Comparison of ENCODE assay signal across 28 cellular contexts in the genomic region with DNA sequence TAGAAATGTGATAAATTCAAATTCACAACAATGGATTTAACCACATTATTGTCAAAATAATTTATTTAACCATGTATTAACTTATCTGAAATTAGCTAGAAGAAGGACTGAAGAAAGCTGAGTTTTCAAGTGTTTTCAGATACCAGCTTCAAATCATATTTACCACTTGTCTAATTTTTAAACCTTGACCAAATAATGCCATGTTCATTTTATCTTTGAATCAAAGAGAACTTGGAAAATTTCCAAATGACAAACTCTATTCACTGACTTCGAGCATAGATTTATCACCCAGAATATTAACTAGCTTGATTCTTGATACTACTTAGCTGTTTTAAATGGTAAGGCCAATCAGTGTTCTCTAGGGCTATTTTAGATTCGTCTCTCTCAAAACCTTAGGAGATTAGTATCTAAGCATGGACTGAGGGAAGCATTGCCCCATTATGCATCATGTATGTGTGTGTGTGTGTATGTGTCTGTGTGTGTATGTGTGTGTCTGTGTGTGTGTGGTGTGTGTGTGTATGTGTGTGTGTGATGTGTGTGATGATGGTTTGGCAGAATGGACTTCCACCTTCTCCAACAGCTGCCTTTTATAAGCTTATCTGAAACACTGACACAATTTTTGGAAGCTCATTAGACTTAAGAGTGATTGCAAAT.
"Had no signal": no experiment of that assay in that cellular context is flagged by ENCODE, and none has a peak within 500 bp of the region (broad histone marks: within the 10 kb centered on the region; RNA-seq: fewer than 3 reads in every experiment).

No MANE protein-coding gene starts in this region.

- H3K36me3 Mint-ChIP-seq: mesothelial cell of epicardium; naive B cell; natural killer cell treated with Interleukin-12 subunit alpha and Interleukin-12 subunit beta and Interleukin-15 and Interleukin-18, amount 100 ng/mL, for 72 hours had no signal

- H3K27ac ChIP-seq: coronary artery, esophagus muscularis mucosa, foreskin keratinocyte, gastroesophageal sphincter, heart left ventricle, hepatocyte, parathyroid adenoma, suprapubic skin, transverse colon, upper lobe of right lung, vagina had no signal

- DNase-seq: dermis blood vessel endothelial cell; effector memory CD4-positive, alpha-beta T cell; foreskin keratinocyte; heart left ventricle; kidney glomerular epithelial cell; mesenchymal stem cell; mucosa of descending colon; naive B cell; stimulated activated CD4-positive, alpha-beta T cell treated with anti-CD3 and anti-CD28 coated beads, Interleukin-12 subunit alpha, Interleukin-12 subunit beta, amount 100 ng/mL, for 4 hours; stimulated activated CD4-positive, alpha-beta T cell treated with anti-CD3 and anti-CD28 coated beads, Interleukin-1b, Interleukin-23, amount 100 ng/mL, for 48 hours; stimulated activated CD4-positive, alpha-beta T cell treated with anti-CD3 and anti-CD28 coated beads, Interleukin-4, amount 100 ng/mL, for 1 hour; stimulated activated CD8-positive, alpha-beta memory T cell treated with anti-CD3 and anti-CD28 coated beads, Interleukin-4, amount 100 ng/mL, for 48 hours; stimulated activated naive CD4-positive, alpha-beta T cell; stimulated activated naive CD8-positive, alpha-beta T cell treated with anti-CD3 and anti-CD28 coated beads, Interleukin-15, amount 100 ng/mL, for 72 hours; transverse colon; upper lobe of right lung had no signal

- ATAC-seq: foreskin keratinocyte; gastroesophageal sphincter; heart left ventricle; mucosa of descending colon; natural killer cell treated with Interleukin-12 subunit alpha and Interleukin-12 subunit beta and Interleukin-15 and Interleukin-18, amount 100 ng/mL, for 72 hours; sciatic nerve; stimulated activated naive CD8-positive, alpha-beta T cell treated with anti-CD3 and anti-CD28 coated beads, Interleukin-15, amount 100 ng/mL, for 72 hours; upper lobe of right lung had no signal

- H3K4me3 Mint-ChIP-seq: mesothelial cell of epicardium; naive B cell; natural killer cell treated with Interleukin-12 subunit alpha and Interleukin-12 subunit beta and Interleukin-15 and Interleukin-18, amount 100 ng/mL, for 72 hours; neural crest cell; stimulated activated naive CD8-positive, alpha-beta T cell treated with anti-CD3 and anti-CD28 coated beads, Interleukin-15, amount 100 ng/mL, for 72 hours had no signal

- H3K27me3 Mint-ChIP-seq: naive B cell; natural killer cell treated with Interleukin-12 subunit alpha and Interleukin-12 subunit beta and Interleukin-15 and Interleukin-18, amount 100 ng/mL, for 72 hours; progenitor cell of endocrine pancreas; stimulated activated naive CD8-positive, alpha-beta T cell treated with anti-CD3 and anti-CD28 coated beads, Interleukin-15, amount 100 ng/mL, for 72 hours had no signal

- H3K27ac Mint-ChIP-seq: mesothelial cell of epicardium; naive B cell; natural killer cell treated with Interleukin-12 subunit alpha and Interleukin-12 subunit beta and Interleukin-15 and Interleukin-18, amount 100 ng/mL, for 72 hours; progenitor cell of endocrine pancreas; stimulated activated naive CD8-positive, alpha-beta T cell treated with anti-CD3 and anti-CD28 coated beads, Interleukin-15, amount 100 ng/mL, for 72 hours had no signal

- H3K4me1 Mint-ChIP-seq: naive B cell; stimulated activated naive CD8-positive, alpha-beta T cell treated with anti-CD3 and anti-CD28 coated beads, Interleukin-15, amount 100 ng/mL, for 72 hours had no signal

- H3K9me3 Mint-ChIP-seq: mesothelial cell of epicardium; naive B cell; neural crest cell; stimulated activated naive CD8-positive, alpha-beta T cell treated with anti-CD3 and anti-CD28 coated beads, Interleukin-15, amount 100 ng/mL, for 72 hours had no signal
